ENCODE assay signal across 1 cellular context in genomic region chr4:180190382-180190781, GRCh38.
TF ChIP-seq lines count a peak whose summit lies in the region.

No MANE protein-coding gene starts in this region.

TF ChIP-seq in GM12878, 131 proteins besides CTCF, POLR2A, EP300 and RAD21:
- TF ChIP-seq ATF3 (IDR thresholded peaks at IDR 0.05; ENCODE audit: borderline replicate concordance, extremely low read depth, low read depth, low read length) (no peak), IRF4 (IDR thresholded peaks at IDR 0.05; ENCODE audit: low read depth, low read length) (0 out of 2 replicates have a peak, but pooled peaks have one; percentile 19), RELB (IDR thresholded peaks at IDR 0.05; ENCODE audit: low read depth) (0 out of 2 replicates have a peak, but pooled peaks have one; percentile 18), BCL11A (IDR thresholded peaks at IDR 0.05; ENCODE audit: low read depth, low read length) (peak; percentile 46; the same call in 1 of the 2 replicates), RUNX3 (IDR thresholded peaks at IDR 0.05; ENCODE audit: low read length) (peak; percentile 58), MEF2A (IDR thresholded peaks at IDR 0.05; ENCODE audit: insufficient read depth, low read depth, low read length) (0 out of 2 replicates have a peak, but pooled peaks have one; percentile 22), ATF2 (IDR thresholded peaks at IDR 0.05; ENCODE audit: low read length) (peak; percentile 75), SPI1 (IDR thresholded peaks at IDR 0.05; ENCODE audit: borderline replicate concordance, insufficient read depth, low read depth, low read length) (peak; percentile 72), GATAD2B (conservative IDR thresholded peaks at IDR 0.05; ENCODE audit: low read depth) (no peak), TCF12 (IDR thresholded peaks at IDR 0.05; ENCODE audit: low read depth, low read length) (peak; percentile 59; the same call in 1 of the 2 replicates), RAD51 (IDR thresholded peaks at IDR 0.05) (peak; percentile 27; the same call in 1 of the 2 replicates), ZNF207 (IDR thresholded peaks at IDR 0.05; ENCODE audit: borderline replicate concordance) (no peak), IKZF2 (IDR thresholded peaks at IDR 0.05) (peak; percentile 33 to 35; a peak in 2 of 4 replicates), ZNF274 (IDR thresholded peaks at IDR 0.05; ENCODE audit: insufficient read depth, insufficient read length) (no peak), MEF2B (IDR thresholded peaks at IDR 0.05; ENCODE audit: partially characterized antibody, poor library complexity, severe bottlenecking) (peak; percentile 87)
